In genomic region chr17:79988163-79988971, GRCh38 we compare ENCODE assay signal across 8 cellular contexts. TPM values are rescaled to one million over a fixed set of nuclear protein-coding genes. Genes with fewer than 3 reads are reported as not detected.
DNase-seq lines count a peak whose midpoint lies in the region; ATAC-seq and TF ChIP-seq lines count a peak whose summit lies in the region.

No MANE protein-coding gene starts in this region.

- CTCF ChIA-PET in RWPE1 (lab: Yijun Ruan, JAX) = interaction anchor here (0.5 to 0.8 kb wide), 2 partner anchors 14 to 143 kb away, joined by 3 read pairs; no protein-coding TSS in a partner anchor

- H3K36me3 ChIP-seq in thyroid gland = no peaks in the 10 kb centered on the region

- DNase-seq in NCI-H2081 (lab: John Stamatoyannopoulos, UW) = peak; percentile 34 to 74
- DNase-seq in NCI-H2081 treated with DMSO at 0.1 percent for 48 hours (lab: John Stamatoyannopoulos, UW) = no peak
- DNase-seq in RWPE1 (ENCODE audit: low spot score) = peak; percentile 45
- peak; percentile 66 for DNase-seq in glomerular visceral epithelial cell (ENCODE audit: extremely low spot score)
- DNase-seq in thyroid gland = peak; percentile 86 to 90
- no peak for DNase-seq in NK-92 (lab: John Stamatoyannopoulos, UW; ENCODE audit: unreplicated experiment)
- DNase-seq in NK-92 treated with Interleukin-12 subunit alpha and Interleukin-12 subunit beta, amount 100 ng/mL, for 24 hours (lab: John Stamatoyannopoulos, UW) = no peak

- no peak for TF ChIP-seq POLR2A in thyroid gland (IDR thresholded peaks at IDR 0.05)

- no peaks in the 10 kb centered on the region for H3K27me3 ChIP-seq in thyroid gland

- WGBS in thyroid gland, 2 donors = 40 to 46% methylated on average over 25 to 28 of the region's 28 CpGs

- peak overlapping the region; percentile 65 for H3K27ac ChIP-seq in RWPE1
- peak overlapping the region in 1 of 3 donors; percentile 53 for H3K27ac ChIP-seq in thyroid gland

- H3K4me1 ChIP-seq in thyroid gland = peaks cover 22 to 43% of the 10 kb centered on the region in 2 donors

- no peak overlapping the region for H3K4me3 ChIP-seq in thyroid gland (replicated peaks in 1 of 3)

- no peaks in the 10 kb centered on the region for H3K9me3 ChIP-seq in thyroid gland

- no peak for ATAC-seq in HG03025 (IDR thresholded peaks at IDR 0.05; ENCODE audit: low FRiP score, unreplicated experiment)

- POLR2A ChIA-PET in RWPE1 (lab: Yijun Ruan, JAX; ENCODE audit: low non-redundant PET) = no interaction called here

- no peak for TF ChIP-seq CTCF in RWPE1 (conservative IDR thresholded peaks at IDR 0.05; ENCODE audit: low read depth)
- TF ChIP-seq CTCF in thyroid gland (IDR thresholded peaks at IDR 0.05) = peak in 1 of 6 experiments; percentile 4

- intact Hi-C loops in thyroid gland (cut with DNase I) = no loop called here

RNA-seq across cellular contexts. Expression of gene TBC1D16, which starts 47.3 kb away (rescaled TPM):
- 10 to 100 TPM; 25.4 to 32.2 (median 29.8) TPM for total RNA-seq in thyroid gland

RNA-seq across cellular contexts. Expression of gene CCDC40, which starts 48.1 kb away (rescaled TPM):
- 10 to 100 TPM in 2 of 4 donors, 1 to 10 TPM in 2; 6.7 to 17.3 (median 9.4) TPM for total RNA-seq in thyroid gland

Comparison
In these comparisons a context has a peak if more than half of its experiments do, and no peak if none do; other contexts are left out.
1. DNase-seq: peak in NCI-H2081 (2 of 2), RWPE1 (single experiment), glomerular visceral epithelial cell (single experiment) and thyroid gland (2 of 2); none in NCI-H2081 treated with DMSO at 0.1 percent for 48 hours (single experiment), NK-92 (single experiment) and NK-92 treated with Interleukin-12 subunit alpha and Interleukin-12 subunit beta, amount 100 ng/mL, for 24 hours (single experiment).